8 cellular contexts compared by ENCODE assay signal in genomic region chr6:44072959-44073611, GRCh38. TPM values are rescaled to one million over a fixed set of nuclear protein-coding genes. Genes with fewer than 3 reads are reported as not detected.
A peak's percentile ranks its signal among the peaks of the same experiment; 100 is the strongest.
DNase-seq lines count a peak whose midpoint lies in the region; ATAC-seq and TF ChIP-seq lines count a peak whose summit lies in the region.

No MANE protein-coding gene starts in this region.

- TF ChIP-seq CTCF in AG10803 (conservative IDR thresholded peaks at IDR 0.05; ENCODE audit: low read length) (no peak), HL-60 (IDR thresholded peaks at IDR 0.05; ENCODE audit: insufficient read depth, low read length) (no peak)

- H3K36me3 Mint-ChIP-seq in activated CD8-positive, alpha-beta T cell treated with anti-CD3 and anti-CD28 coated beads, Interleukin-2, amount 10 ng/mL, durations not matched to agents 7 days and 5 days (ENCODE audit: low read depth) = peaks cover 2% of the 10 kb centered on the region
- H3K36me3 Mint-ChIP-seq in naive B cell = no peaks in the 10 kb centered on the region
- no peaks in the 10 kb centered on the region for H3K36me3 Mint-ChIP-seq in stimulated activated naive B cell treated with anti-CD40 and anti-IgM and Interleukin-4, amounts not matched to agents 10 μg/mL and 1 μg/mL and 100 μg/mL, for 72 hours

- peak overlapping the region; percentile 62 for H3K4me3 ChIP-seq in AG10803 (ENCODE audit: low read length)
- peak overlapping the region; percentile 39 for H3K4me3 ChIP-seq in HL-60 (replicated peaks; ENCODE audit: insufficient read depth, low read length)

- POLR2A ChIA-PET in activated CD8-positive, alpha-beta T cell treated with anti-CD3 and anti-CD28 coated beads, Interleukin-2, amount 10 ng/mL, durations not matched to agents 7 days and 5 days (lab: Charles Lee) = interaction anchor here (0.6 to 1.3 kb wide), 5 partner anchors 9 to 348 kb away, joined by 3 to 4 read pairs (median 3); partner anchors contain the start of gene VEGFA

- no peaks in the 10 kb centered on the region for H3K27me3 ChIP-seq in HL-60 (ENCODE audit: insufficient read depth, poor library complexity, severe bottlenecking)

- peak; percentile 51 for ATAC-seq in GM19452 (IDR thresholded peaks at IDR 0.05; ENCODE audit: unreplicated experiment)
- ATAC-seq in activated CD8-positive, alpha-beta T cell treated with anti-CD3 and anti-CD28 coated beads, Interleukin-2, amount 10 ng/mL, durations not matched to agents 7 days and 5 days = peak; percentile 76
- peak; percentile 66 to 69 for ATAC-seq in naive B cell (ENCODE audit: low read depth in 2 of 2)
- peak; percentile 63 to 75 for ATAC-seq in stimulated activated naive B cell treated with anti-CD40 and anti-IgM and Interleukin-4, amounts not matched to agents 10 μg/mL and 1 μg/mL and 100 μg/mL, for 72 hours (replicated peaks)

- peak overlapping the region; percentile 93 for H3K27ac Mint-ChIP-seq in activated CD8-positive, alpha-beta T cell treated with anti-CD3 and anti-CD28 coated beads, Interleukin-2, amount 10 ng/mL, durations not matched to agents 7 days and 5 days
- peak overlapping the region in 5 of 6 donors; percentile 49 to 94 (median 55) for H3K27ac Mint-ChIP-seq in naive B cell
- peak overlapping the region; percentile 87 for H3K27ac Mint-ChIP-seq in stimulated activated naive B cell treated with anti-CD40 and anti-IgM and Interleukin-4, amounts not matched to agents 10 μg/mL and 1 μg/mL and 100 μg/mL, for 72 hours

- DNase-seq in AG10803 (ENCODE audit: low read depth) (peak; percentile 84), HL-60 (ENCODE audit: low read depth in 1 of 2, low spot score in 1 of 2) (peak; percentile 52 to 63), epithelial cell of prostate (ENCODE audit: low read depth, low spot score) (no peak), naive B cell (peak; percentile 64), NCI-H1436 treated with DMSO at 0.1 percent for 48 hours (lab: John Stamatoyannopoulos, UW) (no peak)
- peak; percentile 89 for DNase-seq in activated CD8-positive, alpha-beta T cell treated with anti-CD3 and anti-CD28 coated beads, Interleukin-2, amount 10 ng/mL, durations not matched to agents 7 days and 5 days
- peak; percentile 47 for DNase-seq in stimulated activated naive B cell treated with anti-CD40 and anti-IgM and Interleukin-4, amounts not matched to agents 10 μg/mL and 1 μg/mL and 100 μg/mL, for 72 hours

- no peaks in the 10 kb centered on the region for H3K9me3 Mint-ChIP-seq in activated CD8-positive, alpha-beta T cell treated with anti-CD3 and anti-CD28 coated beads, Interleukin-2, amount 10 ng/mL, durations not matched to agents 7 days and 5 days (ENCODE audit: insufficient read depth)
- peaks cover 0 to 2% (median 0%) of the 10 kb centered on the region in 7 donors for H3K9me3 Mint-ChIP-seq in naive B cell
- H3K9me3 Mint-ChIP-seq in stimulated activated naive B cell treated with anti-CD40 and anti-IgM and Interleukin-4, amounts not matched to agents 10 μg/mL and 1 μg/mL and 100 μg/mL, for 72 hours = no peaks in the 10 kb centered on the region

- peaks cover 14% of the 10 kb centered on the region for H3K27me3 Mint-ChIP-seq in activated CD8-positive, alpha-beta T cell treated with anti-CD3 and anti-CD28 coated beads, Interleukin-2, amount 10 ng/mL, durations not matched to agents 7 days and 5 days (ENCODE audit: low read depth)
- peaks cover 19 to 78% (median 64%) of the 10 kb centered on the region in 3 donors for H3K27me3 Mint-ChIP-seq in naive B cell
- H3K27me3 Mint-ChIP-seq in stimulated activated naive B cell treated with anti-CD40 and anti-IgM and Interleukin-4, amounts not matched to agents 10 μg/mL and 1 μg/mL and 100 μg/mL, for 72 hours = peaks cover 64 to 79% of the 10 kb centered on the region in 2 donors

- peaks cover 29% of the 10 kb centered on the region for H3K4me1 Mint-ChIP-seq in activated CD8-positive, alpha-beta T cell treated with anti-CD3 and anti-CD28 coated beads, Interleukin-2, amount 10 ng/mL, durations not matched to agents 7 days and 5 days (ENCODE audit: low read depth)
- peaks cover 16 to 20% (median 19%) of the 10 kb centered on the region in 3 donors for H3K4me1 Mint-ChIP-seq in naive B cell
- H3K4me1 Mint-ChIP-seq in stimulated activated naive B cell treated with anti-CD40 and anti-IgM and Interleukin-4, amounts not matched to agents 10 μg/mL and 1 μg/mL and 100 μg/mL, for 72 hours = peaks cover 15 to 23% of the 10 kb centered on the region in 2 donors

- H3K27ac ChIP-seq in HL-60 (replicated peaks) (no peak overlapping the region), epithelial cell of prostate (peak overlapping the region; percentile 91)

- peak overlapping the region; percentile 93 for H3K4me3 Mint-ChIP-seq in activated CD8-positive, alpha-beta T cell treated with anti-CD3 and anti-CD28 coated beads, Interleukin-2, amount 10 ng/mL, durations not matched to agents 7 days and 5 days
- peak overlapping the region; percentile 87 to 99 (median 96) for H3K4me3 Mint-ChIP-seq in naive B cell
- H3K4me3 Mint-ChIP-seq in stimulated activated naive B cell treated with anti-CD40 and anti-IgM and Interleukin-4, amounts not matched to agents 10 μg/mL and 1 μg/mL and 100 μg/mL, for 72 hours = peak overlapping the region; percentile 91 to 96

- CTCF ChIA-PET in activated CD8-positive, alpha-beta T cell treated with anti-CD3 and anti-CD28 coated beads, Interleukin-2, amount 10 ng/mL, durations not matched to agents 7 days and 5 days (lab: Charles Lee) = interaction anchor here (1.6 to 5.5 kb wide), 6 partner anchors 10 to 403 kb away, joined by 4 to 88 read pairs (median 33); partner anchors contain the start of gene VEGFA

RNA-seq across cellular contexts. Expression of gene MRPL14, which starts 54.2 kb away (rescaled TPM):
- 10 to 100 TPM; 57.3 to 60.9 TPM for total RNA-seq in activated CD8-positive, alpha-beta T cell treated with anti-CD3 and anti-CD28 coated beads, Interleukin-2, amount 10 ng/mL, durations not matched to agents 7 days and 5 days
- polyA plus RNA-seq in naive B cell (ENCODE audit: low read depth in 6 of 6) = 10 to 100 TPM; 68.2 to 99.9 (median 85.0) TPM

RNA-seq across cellular contexts. Expression of gene TMEM63B, which starts 54.3 kb away (rescaled TPM):
- total RNA-seq in activated CD8-positive, alpha-beta T cell treated with anti-CD3 and anti-CD28 coated beads, Interleukin-2, amount 10 ng/mL, durations not matched to agents 7 days and 5 days = 10 to 100 TPM; 15.5 to 17.9 TPM
- 1 to 10 TPM in 1 of 6 donors, under 1 TPM in 4, not detected in 1; 0.38 to 1.6 (median 0.50) TPM for polyA plus RNA-seq in naive B cell (ENCODE audit: low read depth in 6 of 6)

Comparison
In these comparisons a context has a peak if more than half of its experiments do, and no peak if none do; other contexts are left out.
1. DNase-seq: peak in AG10803 (single experiment), HL-60 (2 of 2), activated CD8-positive, alpha-beta T cell treated with anti-CD3 and anti-CD28 coated beads, Interleukin-2, amount 10 ng/mL, durations not matched to agents 7 days and 5 days (single experiment), naive B cell (single experiment) and stimulated activated naive B cell treated with anti-CD40 and anti-IgM and Interleukin-4, amounts not matched to agents 10 μg/mL and 1 μg/mL and 100 μg/mL, for 72 hours (single experiment); none in epithelial cell of prostate (single experiment) and NCI-H1436 treated with DMSO at 0.1 percent for 48 hours (single experiment).
2. Peak in every context shown above with its lines, with median percentiles within 50 percentile points of each other: ATAC-seq, H3K27ac Mint-ChIP-seq and H3K4me3 Mint-ChIP-seq.